ENCODE assay signal across 24 cellular contexts in the genomic region with DNA sequence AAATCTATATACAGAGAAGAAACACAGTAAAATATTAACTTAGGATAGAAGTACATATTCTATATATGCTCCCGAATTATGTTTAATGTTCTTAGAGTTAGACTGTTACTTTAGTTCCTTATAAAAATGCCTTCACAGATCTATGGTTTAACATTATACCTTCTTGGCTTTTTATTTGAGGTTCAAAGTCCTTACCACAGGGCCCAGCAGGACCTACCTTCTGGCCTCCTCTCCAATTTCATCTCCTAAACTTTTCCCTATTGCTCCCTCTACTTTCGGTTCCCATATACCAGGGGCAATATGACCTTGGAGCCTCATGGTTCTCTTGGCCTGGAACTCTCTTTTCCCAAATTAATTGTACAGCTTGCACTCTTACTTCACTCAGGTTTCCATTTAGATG. TPM values are rescaled to one million over a fixed set of nuclear protein-coding genes. Genes with fewer than 3 reads are reported as not detected.
A peak's percentile ranks its signal among the peaks of the same experiment; 100 is the strongest.
DNase-seq lines count a peak whose midpoint lies in the region; ATAC-seq lines count a peak whose summit lies in the region.
"Had no signal": no experiment of that assay in that cellular context is flagged by ENCODE, and none has a peak within 500 bp of the region (broad histone marks: within the 10 kb centered on the region; RNA-seq: fewer than 3 reads in every experiment).

No MANE protein-coding gene starts in this region.

- H3K4me1 Mint-ChIP-seq in CD4-positive, CD25-positive, alpha-beta regulatory T cell: peaks cover 0 to 7% (median 1%) of the 10 kb centered on the region in 4 donors
- no peaks in the 10 kb centered on the region for H3K4me1 Mint-ChIP-seq in T-helper 17 cell
- H3K4me1 Mint-ChIP-seq: CD8-positive, alpha-beta memory T cell had no signal

- no peaks in the 10 kb centered on the region for H3K9me3 Mint-ChIP-seq in CD4-positive, CD25-positive, alpha-beta regulatory T cell
- H3K9me3 Mint-ChIP-seq: CD8-positive, alpha-beta memory T cell had no signal

- H3K36me3 ChIP-seq in CD4-positive, CD25-positive, alpha-beta regulatory T cell (ENCODE audit: control insufficient read depth, insufficient read depth, low read length): peaks cover 20% of the 10 kb centered on the region

- intact Hi-C loops in left colon (cut with DNase I, micrococcal nuclease): no loop called here

- ATAC-seq in CD4-positive, CD25-positive, alpha-beta regulatory T cell (ENCODE audit: low read depth in 2 of 2): no peak
- ATAC-seq in T-helper 17 cell (no peak), left colon (peak; percentile 70)
- ATAC-seq: A549, GM12878 had no signal

- H3K4me3 Mint-ChIP-seq in CD4-positive, CD25-positive, alpha-beta regulatory T cell: no peak overlapping the region
- no peak overlapping the region for H3K4me3 Mint-ChIP-seq in T-helper 17 cell
- H3K4me3 Mint-ChIP-seq: B cell; CD4-positive, alpha-beta memory T cell; CD8-positive, alpha-beta memory T cell had no signal

- no peak for DNase-seq in CD4-positive, CD25-positive, alpha-beta regulatory T cell
- DNase-seq in T-helper 17 cell: no peak
- DNase-seq in left colon: no peak
- DNase-seq in NCI-H187 (lab: John Stamatoyannopoulos, UW): no peak
- DNase-seq in activated CD4-positive, alpha-beta T cell treated with anti-CD3 and anti-CD28 coated beads, Interleukin-2, amount 50 U/mL, for 4 hours: no peak
- no peak for DNase-seq in NAMALWA (ENCODE audit: low spot score)
- DNase-seq: AML-193; CD4-positive, alpha-beta memory T cell; CD8-positive, alpha-beta memory T cell; COR-L47; DMS 273 treated with DMSO at 0.1 percent for 48 hours; DMS153; DMS53; DMS79; DND-41; EL; GDM1 had no signal

- no peaks in the 10 kb centered on the region for H3K9me3 ChIP-seq in CD4-positive, CD25-positive, alpha-beta regulatory T cell (ENCODE audit: control insufficient read depth in 2 of 2, low read length in 2 of 2)
- no peaks in the 10 kb centered on the region for H3K9me3 ChIP-seq in T-helper 17 cell (ENCODE audit: control insufficient read depth, low read length, poor library complexity, severe bottlenecking)
- H3K9me3 ChIP-seq: A549 had no signal

- no peaks in the 10 kb centered on the region for H3K27me3 ChIP-seq in CD4-positive, CD25-positive, alpha-beta regulatory T cell (ENCODE audit: control insufficient read depth, insufficient read depth, low read length)
- H3K27me3 ChIP-seq: BLaER1 treated with 17β-estradiol and CSF1 and Interleukin-3, amounts not matched to agents 10 nM and 100 nM had no signal

- H3K27me3 Mint-ChIP-seq in CD4-positive, CD25-positive, alpha-beta regulatory T cell: no peaks in the 10 kb centered on the region
- no peaks in the 10 kb centered on the region for H3K27me3 Mint-ChIP-seq in T-helper 17 cell
- H3K27me3 Mint-ChIP-seq: B cell; CD4-positive, alpha-beta memory T cell; CD8-positive, alpha-beta memory T cell had no signal

- peak overlapping the region in 2 of 3 donors; percentile 34 to 81 for H3K27ac Mint-ChIP-seq in CD4-positive, CD25-positive, alpha-beta regulatory T cell
- peak overlapping the region; percentile 43 for H3K27ac Mint-ChIP-seq in T-helper 17 cell
- H3K27ac Mint-ChIP-seq: B cell had no signal

- H3K4me1 ChIP-seq in CD4-positive, CD25-positive, alpha-beta regulatory T cell (ENCODE audit: control insufficient read depth, insufficient read depth, low read length, poor library complexity, severe bottlenecking): no peaks in the 10 kb centered on the region
- H3K4me1 ChIP-seq: A549 had no signal

- no peak overlapping the region for H3K4me3 ChIP-seq in CD4-positive, CD25-positive, alpha-beta regulatory T cell (ENCODE audit: low read depth, low read length)
- H3K4me3 ChIP-seq: A549; BLaER1 treated with 17β-estradiol and CSF1 and Interleukin-3, amounts not matched to agents 10 nM and 100 nM; GM12878 had no signal

- peaks cover 37% of the 10 kb centered on the region for H3K36me3 Mint-ChIP-seq in CD4-positive, CD25-positive, alpha-beta regulatory T cell
- H3K36me3 Mint-ChIP-seq in T-helper 17 cell (ENCODE audit: low read depth): peaks cover 4% of the 10 kb centered on the region

- H3K27ac ChIP-seq in CD4-positive, CD25-positive, alpha-beta regulatory T cell (ENCODE audit: insufficient read depth, low read length, poor library complexity, severe bottlenecking): no peak overlapping the region
- H3K27ac ChIP-seq: 22Rv1; A549; BLaER1 treated with 17β-estradiol and CSF1 and Interleukin-3, amounts not matched to agents 10 nM and 100 nM; C4-2B had no signal

RNA-seq across cellular contexts. Expression of gene ANKRD37, which starts 11.8 kb away (rescaled TPM):
- total RNA-seq in CD4-positive, CD25-positive, alpha-beta regulatory T cell: 31.0 TPM
- polyA plus RNA-seq in CD4-positive, CD25-positive, alpha-beta regulatory T cell: 10 to 100 TPM in 3 of 4 donors, 1 to 10 TPM in 1; 8.8 to 14.3 (median 11.2) TPM
- total RNA-seq in T-helper 17 cell (10 to 100 TPM; 16.1 to 19.1 TPM), left colon (1 to 10 TPM; 5.0 to 9.1 TPM)

RNA-seq across cellular contexts. Expression of gene LRP2BP, which starts 12.7 kb away (rescaled TPM):
- 3.5 TPM for total RNA-seq in CD4-positive, CD25-positive, alpha-beta regulatory T cell
- 1 to 10 TPM in 2 of 4 donors, under 1 TPM in 2; 0.54 to 1.2 (median 0.97) TPM for polyA plus RNA-seq in CD4-positive, CD25-positive, alpha-beta regulatory T cell
- total RNA-seq in T-helper 17 cell (1 to 10 TPM; 2.1 to 3.3 TPM), left colon (under 1 TPM; 0.40 to 0.70 TPM)
- total RNA-seq: G401 had no signal

RNA-seq across cellular contexts. Expression of gene UFSP2, which starts 17.3 kb away (rescaled TPM):
- total RNA-seq in CD4-positive, CD25-positive, alpha-beta regulatory T cell: 18.2 TPM
- 10 to 100 TPM; 39.8 to 45.3 (median 44.0) TPM for polyA plus RNA-seq in CD4-positive, CD25-positive, alpha-beta regulatory T cell
- total RNA-seq in T-helper 17 cell (10 to 100 TPM; 16.8 to 21.3 TPM), left colon (10 to 100 TPM; 20.5 to 26.1 TPM)
